25 cellular contexts compared by ENCODE assay signal in the genomic region with DNA sequence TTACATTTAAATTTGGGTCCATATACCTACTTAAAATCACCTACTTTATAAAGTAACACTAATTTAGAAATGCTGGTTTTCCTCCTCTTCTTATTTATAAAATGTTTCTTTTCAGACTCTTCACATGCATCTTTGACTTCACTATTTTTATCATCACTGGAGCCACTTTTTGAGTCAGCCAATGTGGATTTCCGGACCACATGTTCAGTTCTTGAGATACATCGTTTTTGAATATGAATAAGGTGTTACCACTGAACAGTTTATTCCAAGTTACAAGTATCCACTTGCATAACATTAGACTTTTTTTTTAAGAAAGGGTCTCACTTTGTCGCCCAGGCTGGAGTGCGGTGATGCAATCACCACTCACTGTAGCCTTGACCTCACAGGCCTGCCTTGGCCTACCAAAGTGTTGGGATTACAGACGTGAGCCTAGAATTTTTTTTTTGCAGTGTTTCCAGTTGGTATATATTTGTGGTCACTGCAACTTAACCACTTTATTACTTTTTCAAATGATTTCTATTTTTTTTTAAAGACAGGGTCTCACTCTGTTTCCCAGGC. TPM values are rescaled to one million over a fixed set of nuclear protein-coding genes. Genes with fewer than 3 reads are reported as not detected.
DNase-seq lines count a peak whose midpoint lies in the region; ATAC-seq, FAIRE-seq and TF ChIP-seq lines count a peak whose summit lies in the region.
"Had no signal": no experiment of that assay in that cellular context is flagged by ENCODE, and none has a peak within 500 bp of the region (broad histone marks: within the 10 kb centered on the region; RNA-seq: fewer than 3 reads in every experiment).

No MANE protein-coding gene starts in this region.

- H3K27ac Mint-ChIP-seq in CD14-positive monocyte = peak overlapping the region; percentile 81 to 94 (median 86)
- H3K27ac Mint-ChIP-seq: activated naive CD8-positive, alpha-beta T cell treated with anti-CD3 and anti-CD28 coated beads, Interleukin-2, amount 10 ng/mL, durations not matched to agents 7 days and 5 days; CD4-positive, alpha-beta T cell had no signal

- H3K4me1 Mint-ChIP-seq in CD14-positive monocyte = peaks cover 71% of the 10 kb centered on the region

- no peak for TF ChIP-seq CTCF in CD14-positive monocyte (IDR thresholded peaks at IDR 0.05)
- TF ChIP-seq CTCF in NB4 (IDR thresholded peaks at IDR 0.05; ENCODE audit: low read depth, low read length) = no peak
- no peak for TF ChIP-seq CTCF in lower lobe of right lung (IDR thresholded peaks at IDR 0.05)
- no peak for TF ChIP-seq CTCF in gastrocnemius medialis (IDR thresholded peaks at IDR 0.05 in 4 of 5, conservative IDR thresholded peaks at IDR 0.05 in 1 of 5)

- H3K4me3 ChIP-seq in NB4 (ENCODE audit: low read depth, low read length) (no peak overlapping the region), lower lobe of right lung (no peak overlapping the region), gastrocnemius medialis (no peak overlapping the region)
- H3K4me3 ChIP-seq: GM23338, prostate gland had no signal

- H3K27ac ChIP-seq in lower lobe of right lung (no peak overlapping the region), gastrocnemius medialis (no peak overlapping the region)
- H3K27ac ChIP-seq: prostate gland had no signal

- TF ChIP-seq POLR2A in NB4 (IDR thresholded peaks at IDR 0.05; ENCODE audit: extremely low read depth, insufficient read length) (no peak), gastrocnemius medialis (IDR thresholded peaks at IDR 0.05) (no peak)

- DNase-seq in CD14-positive monocyte (ENCODE audit: low spot score) (no peak), GM18507 (ENCODE audit: extremely low spot score, insufficient read length, low read depth) (no peak), NB4 (ENCODE audit: low read depth) (peak; percentile 68), lower lobe of right lung (peak; percentile 55), GM19239 (ENCODE audit: insufficient read length, low spot score) (no peak), gastrocnemius medialis (no peak)
- DNase-seq: activated CD4-positive, alpha-beta T cell treated with anti-CD3 and anti-CD28 coated beads for 1 hour; activated effector memory CD4-positive, alpha-beta T cell treated with Interleukin-2 at 50 U/mL for 16 hours; activated naive CD8-positive, alpha-beta T cell treated with anti-CD3 and anti-CD28 coated beads, Interleukin-2, amount 10 ng/mL, durations not matched to agents 7 days and 5 days; CD4-positive, alpha-beta T cell; effector CD8-positive, alpha-beta T cell; erythroblast; islet precursor cell; NCI-H1048; NCI-H187; NCI-H526 treated with DMSO at 0.1 percent for 48 hours had no signal

- H3K9me3 Mint-ChIP-seq in CD14-positive monocyte = no peaks in the 10 kb centered on the region
- H3K9me3 Mint-ChIP-seq: activated naive CD8-positive, alpha-beta T cell treated with anti-CD3 and anti-CD28 coated beads, Interleukin-2, amount 10 ng/mL, durations not matched to agents 7 days and 5 days; CD4-positive, alpha-beta T cell; GM23338 had no signal

- H3K9me3 ChIP-seq in lower lobe of right lung = no peaks in the 10 kb centered on the region
- no peaks in the 10 kb centered on the region for H3K9me3 ChIP-seq in gastrocnemius medialis
- H3K9me3 ChIP-seq: prostate gland had no signal

- H3K27me3 ChIP-seq in lower lobe of right lung (ENCODE audit: low read depth) = no peaks in the 10 kb centered on the region
- no peaks in the 10 kb centered on the region for H3K27me3 ChIP-seq in gastrocnemius medialis

- ATAC-seq in lower lobe of right lung = peak; percentile 14 to 58
- ATAC-seq in gastrocnemius medialis = no peak
- ATAC-seq in GM21619 (IDR thresholded peaks at IDR 0.05; ENCODE audit: unreplicated experiment) = no peak
- ATAC-seq: GM23338, Right ventricle myocardium inferior had no signal

- H3K4me1 ChIP-seq in lower lobe of right lung (peaks cover 9% of the 10 kb centered on the region), gastrocnemius medialis (peaks cover 6 to 9% of the 10 kb centered on the region in 2 donors)
- H3K4me1 ChIP-seq: prostate gland had no signal

- H3K27me3 Mint-ChIP-seq in CD14-positive monocyte (ENCODE audit: low read depth in 3 of 3) = no peaks in the 10 kb centered on the region
- H3K27me3 Mint-ChIP-seq: activated naive CD8-positive, alpha-beta T cell treated with anti-CD3 and anti-CD28 coated beads, Interleukin-2, amount 10 ng/mL, durations not matched to agents 7 days and 5 days; CD4-positive, alpha-beta T cell had no signal

- peaks cover 0 to 7% of the 10 kb centered on the region in 2 donors for H3K36me3 Mint-ChIP-seq in CD14-positive monocyte

- intact Hi-C loops in CD14-positive monocyte (cut with micrococcal nuclease) (no loop called here), lower lobe of right lung (cut with DNase I) (no loop called here), gastrocnemius medialis (cut with DNase I; ENCODE audit: low total_unique reads) (no loop called here)

- peak; percentile 67 for FAIRE-seq in GM18507 (lab: Jason Lieb, UNC)
- no peak for FAIRE-seq in GM19239 (lab: Jason Lieb, UNC)
- FAIRE-seq: frontal cortex, TTC549, urothelium cell line had no signal

- no peaks in the 10 kb centered on the region for H3K36me3 ChIP-seq in lower lobe of right lung
- H3K36me3 ChIP-seq in gastrocnemius medialis = no peaks in the 10 kb centered on the region
- H3K36me3 ChIP-seq: prostate gland had no signal

- in situ Hi-C loops in gastrocnemius medialis (cut with MboI; ENCODE audit: low sequenced_read_pairs in 4 of 4) = loop anchor here in 2 of 4 donors (25.0 kb wide), 2 partner anchors 370 to 845 kb away; no protein-coding TSS in a partner anchor

- H3K4me3 Mint-ChIP-seq in CD14-positive monocyte = no peak overlapping the region
- H3K4me3 Mint-ChIP-seq: activated naive CD8-positive, alpha-beta T cell treated with anti-CD3 and anti-CD28 coated beads, Interleukin-2, amount 10 ng/mL, durations not matched to agents 7 days and 5 days; CD4-positive, alpha-beta T cell; GM23338 had no signal

RNA-seq across cellular contexts. Expression of a gene that starts 5.7 kb away (rescaled TPM):
- polyA plus RNA-seq in CD14-positive monocyte = 10 to 100 TPM; 12.3 to 14.2 TPM
- total RNA-seq in lower lobe of right lung = 14.0 TPM
- 10 to 100 TPM in 3 of 4 donors, 1 to 10 TPM in 1; 6.1 to 40.6 (median 18.0) TPM for total RNA-seq in gastrocnemius medialis

RNA-seq across cellular contexts. Expression of a gene that starts 20.3 kb away (rescaled TPM):
- polyA plus RNA-seq in CD14-positive monocyte = under 1 TPM; 0.09 to 0.14 TPM
- total RNA-seq in lower lobe of right lung = 13.8 TPM
- 1 to 10 TPM in 2 of 4 donors, under 1 TPM in 2; 0.51 to 7.3 (median 2.0) TPM for total RNA-seq in gastrocnemius medialis

RNA-seq across cellular contexts. Expression of a gene that starts 49.9 kb away (rescaled TPM):
- not detected for polyA plus RNA-seq in CD14-positive monocyte
- total RNA-seq in lower lobe of right lung (not detected), gastrocnemius medialis (1 to 10 TPM in 1 of 4 donors, under 1 TPM in 2, not detected in 1; 0.49 to 1.4 (median 0.61) TPM)
- total RNA-seq: activated naive CD8-positive, alpha-beta T cell treated with anti-CD3 and anti-CD28 coated beads, Interleukin-2, amount 10 ng/mL, durations not matched to agents 7 days and 5 days; CD4-positive, alpha-beta T cell; frontal cortex; G401; OCI-LY7; Right ventricle myocardium inferior had no signal

Comparison
In these comparisons a context has a peak if more than half of its experiments do, and no peak if none do; other contexts are left out.
1. DNase-seq: peak in NB4 (single experiment) and lower lobe of right lung (single experiment); none in CD14-positive monocyte (single experiment), GM18507 (single experiment), GM19239 (single experiment) and gastrocnemius medialis (0 of 2).
2. ATAC-seq: peak in lower lobe of right lung (2 of 2); none in gastrocnemius medialis (0 of 2) and GM21619 (single experiment).